ENCODE assay signal across 17 cellular contexts in the genomic region with DNA sequence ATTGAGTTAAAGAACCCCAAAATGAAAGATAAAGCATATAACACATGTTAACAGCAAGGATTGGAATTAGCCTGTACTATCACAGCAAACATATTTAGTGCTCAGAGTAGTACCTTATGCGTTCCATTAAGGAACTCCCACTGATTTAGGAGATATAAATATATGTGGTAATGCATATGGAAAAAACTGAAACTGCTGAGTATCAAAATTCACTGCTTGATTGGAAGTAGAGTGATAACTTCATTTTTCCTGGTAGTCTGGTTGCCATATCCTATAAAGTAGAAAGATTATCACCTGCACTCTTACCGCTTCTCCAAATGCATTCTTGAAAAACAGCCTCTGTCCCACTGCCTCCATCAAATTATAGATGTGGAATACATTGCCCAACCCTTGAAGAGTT.
"Had no signal": no experiment of that assay in that cellular context is flagged by ENCODE, and none has a peak within 500 bp of the region (broad histone marks: within the 10 kb centered on the region; RNA-seq: fewer than 3 reads in every experiment).

No MANE protein-coding gene starts in this region.

- H3K27me3 Mint-ChIP-seq: memory B cell; stimulated activated memory B cell treated with anti-CD40 and anti-IgM and Interleukin-4, amounts not matched to agents 10 μg/mL and 1 μg/mL and 100 μg/mL, for 72 hours; type B pancreatic cell had no signal

- H3K27me3 ChIP-seq: foreskin keratinocyte, hepatocyte, thyroid gland had no signal

- H3K4me1 Mint-ChIP-seq: memory B cell; stimulated activated memory B cell treated with anti-CD40 and anti-IgM and Interleukin-4, amounts not matched to agents 10 μg/mL and 1 μg/mL and 100 μg/mL, for 72 hours had no signal

- H2AFZ ChIP-seq: hepatocyte had no signal

- H3K36me3 ChIP-seq: lower lobe of right lung had no signal

- H3K79me2 ChIP-seq: hepatocyte had no signal

- H3K36me3 Mint-ChIP-seq: natural killer cell had no signal

- H3K4me1 ChIP-seq: left ventricle myocardium inferior, thyroid gland had no signal

- H3K4me3 ChIP-seq: hepatocyte, left ventricle myocardium inferior, lower lobe of right lung, thyroid gland had no signal

- H3K9me3 ChIP-seq: left ventricle myocardium inferior, lower lobe of right lung, thyroid gland had no signal

- H3K4me3 Mint-ChIP-seq: memory B cell; mesothelial cell of epicardium; natural killer cell; neural crest cell; stimulated activated memory B cell treated with anti-CD40 and anti-IgM and Interleukin-4, amounts not matched to agents 10 μg/mL and 1 μg/mL and 100 μg/mL, for 72 hours; type B pancreatic cell had no signal

- ATAC-seq: lower lobe of right lung; natural killer cell; right cardiac atrium; stimulated activated memory B cell treated with anti-CD40 and anti-IgM and Interleukin-4, amounts not matched to agents 10 μg/mL and 1 μg/mL and 100 μg/mL, for 72 hours had no signal

- H3K9me3 Mint-ChIP-seq: mesothelial cell of epicardium; natural killer cell; neural crest cell; stimulated activated memory B cell treated with anti-CD40 and anti-IgM and Interleukin-4, amounts not matched to agents 10 μg/mL and 1 μg/mL and 100 μg/mL, for 72 hours; type B pancreatic cell had no signal

- DNase-seq: effector memory CD4-positive, alpha-beta T cell; kidney; left cardiac atrium; left ventricle myocardium inferior; lower lobe of right lung; natural killer cell; right cardiac atrium; stimulated activated CD4-positive, alpha-beta T cell treated with anti-CD3 and anti-CD28 coated beads, Interleukin-4, amount 100 ng/mL, for 1 hour; stimulated activated CD8-positive, alpha-beta memory T cell treated with anti-CD3 and anti-CD28 coated beads, Interleukin-4, amount 100 ng/mL, for 48 hours; thyroid gland had no signal

- H3K27ac Mint-ChIP-seq: memory B cell; mesothelial cell of epicardium; natural killer cell; stimulated activated memory B cell treated with anti-CD40 and anti-IgM and Interleukin-4, amounts not matched to agents 10 μg/mL and 1 μg/mL and 100 μg/mL, for 72 hours had no signal

- H3K27ac ChIP-seq: foreskin keratinocyte, hepatocyte, left ventricle myocardium inferior, lower lobe of right lung, thyroid gland had no signal

- H3K4me2 ChIP-seq: hepatocyte had no signal
